ENCODE assay signal across 9 cellular contexts in the genomic region with DNA sequence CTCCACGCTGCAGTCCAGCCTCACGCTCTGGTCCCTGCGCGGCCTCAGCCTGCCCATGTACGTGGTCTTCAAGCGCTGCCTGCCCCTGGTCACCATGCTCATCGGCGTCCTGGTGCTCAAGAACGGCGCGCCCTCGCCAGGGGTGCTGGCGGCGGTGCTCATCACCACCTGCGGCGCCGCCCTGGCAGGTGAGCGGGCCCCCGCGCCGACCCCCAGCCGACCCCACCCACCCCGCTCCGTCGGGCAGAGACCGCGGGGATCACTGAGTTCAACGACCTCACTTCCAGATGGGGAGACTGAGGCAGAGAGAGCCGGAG. TPM values are rescaled to one million over a fixed set of nuclear protein-coding genes. Genes with fewer than 3 reads are reported as not detected.
DNase-seq lines count a peak whose midpoint lies in the region; ATAC-seq and TF ChIP-seq lines count a peak whose summit lies in the region.
"Had no signal": no experiment of that assay in that cellular context is flagged by ENCODE, and none has a peak within 500 bp of the region (broad histone marks: within the 10 kb centered on the region; RNA-seq: fewer than 3 reads in every experiment).

No MANE protein-coding gene starts in this region.

- TF ChIP-seq POLR2A in esophagus squamous epithelium (IDR thresholded peaks at IDR 0.05) = no peak

- no peak overlapping the region for H3K27ac ChIP-seq in esophagus squamous epithelium
- H3K27ac ChIP-seq in psoas muscle = no peak overlapping the region

- in situ Hi-C loops in GM13976 (cut with MboI; ENCODE audit: low sequenced_read_pairs, unreplicated experiment) = no loop called here

- peak; percentile 41 for ATAC-seq in SK-N-SH treated with all-trans-retinoic acid at 6 μM for 48 hours
- peak in 1 of 4 donors; percentile 16 for ATAC-seq in psoas muscle
- no peak for ATAC-seq in HG03039 (IDR thresholded peaks at IDR 0.05; ENCODE audit: unreplicated experiment)

- 2% methylated on average over 9 of the region's 29 CpGs; no CpG with 5 or more reads in 1 of the 2 donors for WGBS in esophagus squamous epithelium, 2 donors
- WGBS in psoas muscle, 3 donors = 0 to 2% (median 1%) methylated on average over 29 of the region's 29 CpGs

- no peaks in the 10 kb centered on the region for H3K9me3 ChIP-seq in esophagus squamous epithelium
- H3K9me3 ChIP-seq in psoas muscle = no peaks in the 10 kb centered on the region

- H3K36me3 ChIP-seq in esophagus squamous epithelium (no peaks in the 10 kb centered on the region), psoas muscle (ENCODE audit: insufficient read depth in 1 of 2, low read depth in 1 of 2) (no peaks in the 10 kb centered on the region)

- peaks cover 25 to 74% (median 29%) of the 10 kb centered on the region in 4 donors for H3K27me3 ChIP-seq in esophagus squamous epithelium
- peaks cover 0 to 73% (median 30%) of the 10 kb centered on the region in 3 donors for H3K27me3 ChIP-seq in psoas muscle (ENCODE audit: insufficient read depth in 3 of 3, low read length in 2 of 3)

- intact Hi-C loops in esophagus squamous epithelium (cut with DNase I) = no loop called here
- intact Hi-C loops in psoas muscle (cut with DNase I) = no loop called here

- peak overlapping the region; percentile 36 to 69 (median 48) for H3K4me3 ChIP-seq in esophagus squamous epithelium
- H3K4me3 ChIP-seq in psoas muscle = peak overlapping the region; percentile 69

- DNase-seq in GM13976 (ENCODE audit: low spot score) (peak; percentile 62), esophagus squamous epithelium (lab: John Stamatoyannopoulos, UW) (no peak), psoas muscle (no peak), SHP77 treated with DMSO at 0.1 percent for 48 hours (lab: John Stamatoyannopoulos, UW) (no peak), GF-D8 (lab: John Stamatoyannopoulos, UW) (no peak), GM20000 (ENCODE audit: low spot score) (no peak)
- DNase-seq: left cardiac atrium had no signal

- TF ChIP-seq CTCF in GM13976 (IDR thresholded peaks at IDR 0.05; ENCODE audit: borderline replicate concordance, control extremely low read depth, extremely low read depth, insufficient read depth, missing control alignments) (no peak), esophagus squamous epithelium (IDR thresholded peaks at IDR 0.05) (no peak), psoas muscle (IDR thresholded peaks at IDR 0.05) (no peak), GM20000 (IDR thresholded peaks at IDR 0.05; ENCODE audit: extremely low read depth, missing control alignments) (no peak)

- peaks cover 27 to 40% (median 35%) of the 10 kb centered on the region in 3 donors for H3K4me1 ChIP-seq in esophagus squamous epithelium
- peaks cover 20% of the 10 kb centered on the region for H3K4me1 ChIP-seq in psoas muscle

TF ChIP-seq in SK-N-SH treated with all-trans-retinoic acid at 6 μM for 48 hours, 23 proteins besides CTCF, POLR2A, EP300 and RAD21:
- TF ChIP-seq ESRRG (CRISPR knock-in tag; IDR thresholded peaks at IDR 0.05) (no peak), BACH2 (CRISPR knock-in tag; IDR thresholded peaks at IDR 0.05; ENCODE audit: borderline replicate concordance) (no peak), ISL1 (CRISPR knock-in tag; IDR thresholded peaks at IDR 0.05) (no peak)

RNA-seq across cellular contexts. Expression of a gene that starts 0.5 kb away (rescaled TPM):
- total RNA-seq in esophagus squamous epithelium (not detected), psoas muscle (not detected)
- polyA plus RNA-seq in psoas muscle = not detected
- total RNA-seq: left cardiac atrium had no signal
